Comparison of ENCODE assay signal across 9 cellular contexts in the genomic region with DNA sequence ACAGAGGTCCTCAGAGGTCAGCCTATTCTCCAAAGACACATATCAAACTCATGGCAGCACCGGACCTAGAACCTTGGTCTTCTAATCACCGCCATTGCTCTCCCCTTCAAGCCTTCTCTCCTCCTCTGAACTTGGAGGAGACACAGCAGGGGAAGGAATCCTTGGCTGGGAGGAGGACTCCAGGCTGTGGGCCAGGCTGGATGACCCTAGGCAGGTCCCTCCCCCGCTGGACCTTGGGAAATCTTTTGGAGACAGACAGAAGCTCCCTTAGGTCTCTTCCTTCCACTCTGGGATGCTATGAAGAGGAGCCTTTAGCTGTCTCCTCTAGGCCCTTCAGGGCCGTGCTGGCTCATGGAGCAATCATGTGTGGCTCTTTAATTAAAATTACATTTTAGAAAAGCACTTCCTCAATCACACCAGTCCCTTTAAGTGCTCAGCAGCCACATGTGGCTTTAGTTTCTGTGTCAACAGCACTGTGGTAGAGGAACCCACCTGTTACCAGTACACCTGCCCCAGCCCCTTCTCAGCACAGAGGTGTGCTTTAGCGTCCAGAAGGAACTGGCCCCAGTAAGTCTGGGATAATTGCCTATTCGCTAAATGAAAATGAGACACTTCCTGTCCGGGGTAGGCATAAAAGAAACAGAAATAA.
A peak's percentile ranks its signal among the peaks of the same experiment; 100 is the strongest.
DNase-seq lines count a peak whose midpoint lies in the region; ATAC-seq and TF ChIP-seq lines count a peak whose summit lies in the region.
"Had no signal": no experiment of that assay in that cellular context is flagged by ENCODE, and none has a peak within 500 bp of the region (broad histone marks: within the 10 kb centered on the region; RNA-seq: fewer than 3 reads in every experiment).

No MANE protein-coding gene starts in this region.

- no peak for TF ChIP-seq CTCF in breast epithelium (IDR thresholded peaks at IDR 0.05)

- no peak overlapping the region for H3K4me3 ChIP-seq in SJCRH30
- no peak overlapping the region for H3K4me3 ChIP-seq in trophoblast cell (ENCODE audit: low read depth, low read length)
- no peak overlapping the region for H3K4me3 ChIP-seq in breast epithelium

- H4K12ac ChIP-seq in trophoblast cell (ENCODE audit: low read depth, low read length): no peak overlapping the region

- H3K14ac ChIP-seq in trophoblast cell (ENCODE audit: low read length): no peak overlapping the region

- H3K36me3 ChIP-seq in SJCRH30 (peaks cover 40% of the 10 kb centered on the region), trophoblast cell (ENCODE audit: control insufficient read depth in 1 of 2, insufficient read depth in 2 of 2, low read length in 2 of 2) (no peaks in the 10 kb centered on the region), breast epithelium (no peaks in the 10 kb centered on the region)

- H4K91ac ChIP-seq in trophoblast cell (ENCODE audit: low read depth, low read length): no peak overlapping the region

- no peak overlapping the region for H2BK5ac ChIP-seq in trophoblast cell (ENCODE audit: low read depth, low read length, poor library complexity)

- no peak overlapping the region for H3K9ac ChIP-seq in trophoblast cell (ENCODE audit: low read length)

- no peak overlapping the region for H3K4ac ChIP-seq in trophoblast cell (ENCODE audit: low read depth, low read length)

- H3K18ac ChIP-seq in trophoblast cell (ENCODE audit: low read length): no peak overlapping the region

- H4K8ac ChIP-seq in trophoblast cell (ENCODE audit: low read depth, low read length): no peak overlapping the region

- H3K4me2 ChIP-seq in trophoblast cell (ENCODE audit: low read length): no peak overlapping the region

- H3K79me1 ChIP-seq in trophoblast cell (ENCODE audit: low read length): no peaks in the 10 kb centered on the region

- no peak overlapping the region for H3K27ac ChIP-seq in SJCRH30
- no peak overlapping the region for H3K27ac ChIP-seq in trophoblast cell (ENCODE audit: low read depth, low read length)
- H3K27ac ChIP-seq in breast epithelium: no peak overlapping the region

- no peak overlapping the region for H2BK120ac ChIP-seq in trophoblast cell (ENCODE audit: insufficient read depth, low read length, poor library complexity)

- peak; percentile 48 for ATAC-seq in GM19452 (IDR thresholded peaks at IDR 0.05; ENCODE audit: unreplicated experiment)
- peak; percentile 40 for ATAC-seq in Right ventricle myocardium superior (ENCODE audit: poor library complexity)

- intact Hi-C loops in Right ventricle myocardium superior (cut with DNase I) (no loop called here), breast epithelium (cut with DNase I; ENCODE audit: low total_unique reads) (no loop called here)

- H3K27me3 ChIP-seq in SJCRH30 (no peaks in the 10 kb centered on the region), trophoblast cell (ENCODE audit: insufficient read depth, low read length) (no peaks in the 10 kb centered on the region), breast epithelium (no peaks in the 10 kb centered on the region)

- H3K9me3 ChIP-seq in SJCRH30 (replicated peaks): no peaks in the 10 kb centered on the region
- no peaks in the 10 kb centered on the region for H3K9me3 ChIP-seq in trophoblast cell (ENCODE audit: insufficient read depth, low read depth, low read length)
- H3K9me3 ChIP-seq in breast epithelium: no peaks in the 10 kb centered on the region

- H3K4me1 ChIP-seq in SJCRH30: no peaks in the 10 kb centered on the region
- H3K4me1 ChIP-seq in trophoblast cell (ENCODE audit: control insufficient read depth in 1 of 2, insufficient read depth in 2 of 2, low read length in 2 of 2): no peaks in the 10 kb centered on the region
- H3K4me1 ChIP-seq in breast epithelium: no peaks in the 10 kb centered on the region

- no peak for TF ChIP-seq POLR2A in breast epithelium (IDR thresholded peaks at IDR 0.05)

- peak; percentile 72 for DNase-seq in COR-L47 (lab: John Stamatoyannopoulos, UW)
- DNase-seq in NCI-H146 (lab: John Stamatoyannopoulos, UW): peak; percentile 98
- peak; percentile 67 for DNase-seq in Right ventricle myocardium superior
- no peak for DNase-seq in SJCRH30
- no peak for DNase-seq in trophoblast cell
- no peak for DNase-seq in EL
- no peak for DNase-seq in breast epithelium (ENCODE audit: low spot score in 2 of 2)
- DNase-seq: occipital lobe had no signal

- no CpG with 5 or more reads among the region's 7 CpGs for WGBS in trophoblast cell (ENCODE audit: extremely low coverage, insufficient coverage, insufficient read length)

- H2BK12ac ChIP-seq in trophoblast cell (ENCODE audit: low read length): no peak overlapping the region

- H2AFZ ChIP-seq in trophoblast cell (ENCODE audit: insufficient read depth, low read length, poor library complexity): no peak overlapping the region

- H3K23ac ChIP-seq in trophoblast cell (ENCODE audit: low read length): no peak overlapping the region

- no peak overlapping the region for H2AK5ac ChIP-seq in trophoblast cell (ENCODE audit: low read length)

- no peaks in the 10 kb centered on the region for H3K79me2 ChIP-seq in trophoblast cell (ENCODE audit: control insufficient read depth, insufficient read depth, low read length, poor library complexity)

Comparison
In these comparisons a context has a peak if more than half of its experiments do, and no peak if none do; other contexts are left out.
1. DNase-seq: peak in COR-L47 (single experiment), NCI-H146 (single experiment) and Right ventricle myocardium superior (single experiment); none in SJCRH30 (0 of 2), trophoblast cell (0 of 2), EL (single experiment) and breast epithelium (0 of 2).